Comparison of ENCODE assay signal across 1 cellular context in the genomic region with DNA sequence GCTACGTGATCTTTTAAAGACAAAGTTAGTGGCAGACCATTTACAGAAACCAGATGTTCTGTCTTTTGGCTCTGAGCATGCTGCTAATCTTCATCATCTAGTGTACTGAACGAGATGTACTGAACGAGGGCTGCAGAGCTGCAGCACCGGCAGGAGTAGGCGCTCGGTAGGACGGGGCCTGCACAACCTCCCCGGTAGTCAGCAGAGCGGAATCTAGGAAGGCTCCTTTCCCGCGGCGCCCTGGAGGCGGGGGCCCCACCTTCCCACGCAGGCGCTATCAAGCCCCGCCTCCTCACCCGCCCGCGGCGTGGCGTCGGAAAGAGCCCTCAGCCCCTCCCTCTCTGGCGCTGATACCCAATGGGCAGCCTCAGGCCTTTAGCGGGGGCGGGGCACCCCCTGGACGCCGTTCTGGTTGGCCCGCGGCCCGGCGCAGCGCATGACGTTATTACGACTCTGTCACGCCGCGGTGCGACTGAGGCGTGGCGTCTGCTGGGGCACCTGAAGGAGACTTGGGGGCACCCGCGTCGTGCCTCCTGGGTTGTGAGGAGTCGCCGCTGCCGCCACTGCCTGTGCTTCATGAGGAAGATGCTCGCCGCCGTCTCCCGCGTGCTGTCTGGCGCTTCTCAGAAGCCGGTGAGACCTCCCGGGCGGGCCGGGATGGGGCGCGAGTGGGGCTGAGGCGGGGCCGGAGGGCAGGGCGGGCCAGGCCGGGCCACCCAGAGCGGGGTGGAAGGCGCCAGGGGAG.
A peak's percentile ranks its signal among the peaks of the same experiment; 100 is the strongest.
TF ChIP-seq lines count a peak whose summit lies in the region.

PDHA1 (plus strand) TSS at position 466 of the 745 bp plus-strand sequence; CDS start at position 577, 111 bp downstream.

TF ChIP-seq in K562, 482 proteins besides CTCF, POLR2A, EP300 and RAD21 (continued from another document and continues in another):
- TF ChIP-seq EP400 (IDR thresholded peaks at IDR 0.05) (peak; percentile 86), MYNN (IDR thresholded peaks at IDR 0.05) (no peak), MYNN (CRISPR knock-in tag; IDR thresholded peaks at IDR 0.05) (no peak), DMBX1 (CRISPR knock-in tag; IDR thresholded peaks at IDR 0.05; ENCODE audit: borderline replicate concordance) (no peak), SP1 (CRISPR knock-in tag; IDR thresholded peaks at IDR 0.05) (peak; percentile 77), ZBTB26 (CRISPR knock-in tag; IDR thresholded peaks at IDR 0.05) (no peak), E2F6 (IDR thresholded peaks at IDR 0.05; ENCODE audit: borderline replicate concordance in 1 of 2, extremely low read depth in 1 of 2, insufficient read depth in 1 of 2, insufficient read length in 1 of 2, low read depth in 1 of 2, low read length in 1 of 2, poor library complexity in 1 of 2, severe bottlenecking in 1 of 2) (peak; percentile 55 to 58), CTBP1 (IDR thresholded peaks at IDR 0.05; ENCODE audit: borderline replicate concordance) (peak; percentile 15; the same call in 1 of the 2 replicates), PATZ1 (CRISPR knock-in tag; IDR thresholded peaks at IDR 0.05; ENCODE audit: borderline replicate concordance) (no peak), IRF2 (CRISPR knock-in tag; IDR thresholded peaks at IDR 0.05) (no peak), GTF2F1 (IDR thresholded peaks at IDR 0.05; ENCODE audit: low read depth, low read length) (peak; percentile 19; the same call in 1 of the 2 replicates), SNIP1 (IDR thresholded peaks at IDR 0.05; ENCODE audit: low read depth) (no peak), ZNF197 (CRISPR knock-in tag; IDR thresholded peaks at IDR 0.05; ENCODE audit: low read depth) (no peak), ZFX (CRISPR knock-in tag; IDR thresholded peaks at IDR 0.05) (peak; percentile 69), FOXK2 (conservative IDR thresholded peaks at IDR 0.05 in 1 of 2, IDR thresholded peaks at IDR 0.05 in 1 of 2; ENCODE audit: low read depth in 2 of 2) (0 out of 4 replicates have a peak, but pooled peaks of 1 of the 2 experiments have one; percentile 39), MTA3 (IDR thresholded peaks at IDR 0.05; ENCODE audit: borderline replicate concordance) (peak; percentile 65; the same call in 1 of the 2 replicates), POLR2G (IDR thresholded peaks at IDR 0.05; ENCODE audit: low read depth, low read length) (peak; percentile 86), SMARCA4 (IDR thresholded peaks at IDR 0.05) (no peak), ZNF324 (CRISPR knock-in tag; IDR thresholded peaks at IDR 0.05) (no peak), TCF7L2 (IDR thresholded peaks at IDR 0.05; ENCODE audit: low read depth, low read length) (no peak), RBM25 (IDR thresholded peaks at IDR 0.05; ENCODE audit: low read depth, low read length, severe bottlenecking) (peak; percentile 73), CREM (IDR thresholded peaks at IDR 0.05; ENCODE audit: low read depth) (peak; percentile 99), ZNF512 (tag; IDR thresholded peaks at IDR 0.05) (no peak), EGR1 (conservative IDR thresholded peaks at IDR 0.05) (peak; percentile 94), NEUROD1 (IDR thresholded peaks at IDR 0.05; ENCODE audit: borderline replicate concordance, low read depth, low read length, partially characterized antibody) (peak; percentile 39), STAT5A (IDR thresholded peaks at IDR 0.05; ENCODE audit: borderline replicate concordance, low read length) (no peak), BHLHE40 (IDR thresholded peaks at IDR 0.05; ENCODE audit: low read length) (no peak), CBX3 (IDR thresholded peaks at IDR 0.05; ENCODE audit: borderline replicate concordance in 1 of 2, low read length in 2 of 2) (peak in 1 of 2 experiments; percentile 49; a peak in 1 of 3 replicates), SIN3B (IDR thresholded peaks at IDR 0.05; ENCODE audit: low read depth) (peak; percentile 92), TRIM28 (IDR thresholded peaks at IDR 0.05) (no peak)
- TF ChIP-seq, protein P1, sequence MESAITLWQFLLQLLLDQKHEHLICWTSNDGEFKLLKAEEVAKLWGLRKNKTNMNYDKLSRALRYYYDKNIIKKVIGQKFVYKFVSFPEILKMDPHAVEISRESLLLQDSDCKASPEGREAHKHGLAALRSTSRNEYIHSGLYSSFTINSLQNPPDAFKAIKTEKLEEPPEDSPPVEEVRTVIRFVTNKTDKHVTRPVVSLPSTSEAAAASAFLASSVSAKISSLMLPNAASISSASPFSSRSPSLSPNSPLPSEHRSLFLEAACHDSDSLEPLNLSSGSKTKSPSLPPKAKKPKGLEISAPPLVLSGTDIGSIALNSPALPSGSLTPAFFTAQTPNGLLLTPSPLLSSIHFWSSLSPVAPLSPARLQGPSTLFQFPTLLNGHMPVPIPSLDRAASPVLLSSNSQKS (CRISPR knock-in tag; IDR thresholded peaks at IDR 0.05): no peak
- TF ChIP-seq, protein P2, sequence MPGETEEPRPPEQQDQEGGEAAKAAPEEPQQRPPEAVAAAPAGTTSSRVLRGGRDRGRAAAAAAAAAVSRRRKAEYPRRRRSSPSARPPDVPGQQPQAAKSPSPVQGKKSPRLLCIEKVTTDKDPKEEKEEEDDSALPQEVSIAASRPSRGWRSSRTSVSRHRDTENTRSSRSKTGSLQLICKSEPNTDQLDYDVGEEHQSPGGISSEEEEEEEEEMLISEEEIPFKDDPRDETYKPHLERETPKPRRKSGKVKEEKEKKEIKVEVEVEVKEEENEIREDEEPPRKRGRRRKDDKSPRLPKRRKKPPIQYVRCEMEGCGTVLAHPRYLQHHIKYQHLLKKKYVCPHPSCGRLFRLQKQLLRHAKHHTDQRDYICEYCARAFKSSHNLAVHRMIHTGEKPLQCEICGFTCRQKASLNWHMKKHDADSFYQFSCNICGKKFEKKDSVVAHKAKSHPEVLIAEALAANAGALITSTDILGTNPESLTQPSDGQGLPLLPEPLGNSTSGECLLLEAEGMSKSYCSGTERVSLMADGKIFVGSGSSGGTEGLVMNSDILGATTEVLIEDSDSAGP (CRISPR knock-in tag; IDR thresholded peaks at IDR 0.05): no peak
- TF ChIP-seq, protein P3, sequence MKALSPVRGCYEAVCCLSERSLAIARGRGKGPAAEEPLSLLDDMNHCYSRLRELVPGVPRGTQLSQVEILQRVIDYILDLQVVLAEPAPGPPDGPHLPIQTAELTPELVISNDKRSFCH (CRISPR knock-in tag; IDR thresholded peaks at IDR 0.05): no peak
- TF ChIP-seq, protein P3 (tag; IDR thresholded peaks at IDR 0.05): no peak
- TF ChIP-seq, protein P4, sequence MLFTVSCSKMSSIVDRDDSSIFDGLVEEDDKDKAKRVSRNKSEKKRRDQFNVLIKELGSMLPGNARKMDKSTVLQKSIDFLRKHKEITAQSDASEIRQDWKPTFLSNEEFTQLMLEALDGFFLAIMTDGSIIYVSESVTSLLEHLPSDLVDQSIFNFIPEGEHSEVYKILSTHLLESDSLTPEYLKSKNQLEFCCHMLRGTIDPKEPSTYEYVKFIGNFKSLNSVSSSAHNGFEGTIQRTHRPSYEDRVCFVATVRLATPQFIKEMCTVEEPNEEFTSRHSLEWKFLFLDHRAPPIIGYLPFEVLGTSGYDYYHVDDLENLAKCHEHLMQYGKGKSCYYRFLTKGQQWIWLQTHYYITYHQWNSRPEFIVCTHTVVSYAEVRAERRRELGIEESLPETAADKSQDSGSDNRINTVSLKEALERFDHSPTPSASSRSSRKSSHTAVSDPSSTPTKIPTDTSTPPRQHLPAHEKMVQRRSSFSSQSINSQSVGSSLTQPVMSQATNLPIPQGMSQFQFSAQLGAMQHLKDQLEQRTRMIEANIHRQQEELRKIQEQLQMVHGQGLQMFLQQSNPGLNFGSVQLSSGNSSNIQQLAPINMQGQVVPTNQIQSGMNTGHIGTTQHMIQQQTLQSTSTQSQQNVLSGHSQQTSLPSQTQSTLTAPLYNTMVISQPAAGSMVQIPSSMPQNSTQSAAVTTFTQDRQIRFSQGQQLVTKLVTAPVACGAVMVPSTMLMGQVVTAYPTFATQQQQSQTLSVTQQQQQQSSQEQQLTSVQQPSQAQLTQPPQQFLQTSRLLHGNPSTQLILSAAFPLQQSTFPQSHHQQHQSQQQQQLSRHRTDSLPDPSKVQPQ (CRISPR knock-in tag; IDR thresholded peaks at IDR 0.05; ENCODE audit: borderline replicate concordance): no peak
- TF ChIP-seq, protein P5, sequence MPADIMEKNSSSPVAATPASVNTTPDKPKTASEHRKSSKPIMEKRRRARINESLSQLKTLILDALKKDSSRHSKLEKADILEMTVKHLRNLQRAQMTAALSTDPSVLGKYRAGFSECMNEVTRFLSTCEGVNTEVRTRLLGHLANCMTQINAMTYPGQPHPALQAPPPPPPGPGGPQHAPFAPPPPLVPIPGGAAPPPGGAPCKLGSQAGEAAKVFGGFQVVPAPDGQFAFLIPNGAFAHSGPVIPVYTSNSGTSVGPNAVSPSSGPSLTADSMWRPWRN (IDR thresholded peaks at IDR 0.05; ENCODE audit: low read depth): no peak
- TF ChIP-seq, protein P6, sequence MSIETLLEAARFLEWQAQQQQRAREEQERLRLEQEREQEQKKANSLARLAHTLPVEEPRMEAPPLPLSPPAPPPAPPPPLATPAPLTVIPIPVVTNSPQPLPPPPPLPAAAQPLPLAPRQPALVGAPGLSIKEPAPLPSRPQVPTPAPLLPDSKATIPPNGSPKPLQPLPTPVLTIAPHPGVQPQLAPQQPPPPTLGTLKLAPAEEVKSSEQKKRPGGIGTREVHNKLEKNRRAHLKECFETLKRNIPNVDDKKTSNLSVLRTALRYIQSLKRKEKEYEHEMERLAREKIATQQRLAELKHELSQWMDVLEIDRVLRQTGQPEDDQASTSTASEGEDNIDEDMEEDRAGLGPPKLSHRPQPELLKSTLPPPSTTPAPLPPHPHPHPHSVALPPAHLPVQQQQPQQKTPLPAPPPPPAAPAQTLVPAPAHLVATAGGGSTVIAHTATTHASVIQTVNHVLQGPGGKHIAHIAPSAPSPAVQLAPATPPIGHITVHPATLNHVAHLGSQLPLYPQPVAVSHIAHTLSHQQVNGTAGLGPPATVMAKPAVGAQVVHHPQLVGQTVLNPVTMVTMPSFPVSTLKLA (conservative IDR thresholded peaks at IDR 0.05): peak; percentile 81 to 94
- TF ChIP-seq, protein P7, sequence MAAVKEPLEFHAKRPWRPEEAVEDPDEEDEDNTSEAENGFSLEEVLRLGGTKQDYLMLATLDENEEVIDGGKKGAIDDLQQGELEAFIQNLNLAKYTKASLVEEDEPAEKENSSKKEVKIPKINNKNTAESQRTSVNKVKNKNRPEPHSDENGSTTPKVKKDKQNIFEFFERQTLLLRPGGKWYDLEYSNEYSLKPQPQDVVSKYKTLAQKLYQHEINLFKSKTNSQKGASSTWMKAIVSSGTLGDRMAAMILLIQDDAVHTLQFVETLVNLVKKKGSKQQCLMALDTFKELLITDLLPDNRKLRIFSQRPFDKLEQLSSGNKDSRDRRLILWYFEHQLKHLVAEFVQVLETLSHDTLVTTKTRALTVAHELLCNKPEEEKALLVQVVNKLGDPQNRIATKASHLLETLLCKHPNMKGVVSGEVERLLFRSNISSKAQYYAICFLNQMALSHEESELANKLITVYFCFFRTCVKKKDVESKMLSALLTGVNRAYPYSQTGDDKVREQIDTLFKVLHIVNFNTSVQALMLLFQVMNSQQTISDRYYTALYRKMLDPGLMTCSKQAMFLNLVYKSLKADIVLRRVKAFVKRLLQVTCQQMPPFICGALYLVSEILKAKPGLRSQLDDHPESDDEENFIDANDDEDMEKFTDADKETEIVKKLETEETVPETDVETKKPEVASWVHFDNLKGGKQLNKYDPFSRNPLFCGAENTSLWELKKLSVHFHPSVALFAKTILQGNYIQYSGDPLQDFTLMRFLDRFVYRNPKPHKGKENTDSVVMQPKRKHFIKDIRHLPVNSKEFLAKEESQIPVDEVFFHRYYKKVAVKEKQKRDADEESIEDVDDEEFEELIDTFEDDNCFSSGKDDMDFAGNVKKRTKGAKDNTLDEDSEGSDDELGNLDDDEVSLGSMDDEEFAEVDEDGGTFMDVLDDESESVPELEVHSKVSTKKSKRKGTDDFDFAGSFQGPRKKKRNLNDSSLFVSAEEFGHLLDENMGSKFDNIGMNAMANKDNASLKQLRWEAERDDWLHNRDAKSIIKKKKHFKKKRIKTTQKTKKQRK (IDR thresholded peaks at IDR 0.05; ENCODE audit: borderline replicate concordance, low read depth, low read length): no peak
